30 cellular contexts compared by ENCODE assay signal in the genomic region with DNA sequence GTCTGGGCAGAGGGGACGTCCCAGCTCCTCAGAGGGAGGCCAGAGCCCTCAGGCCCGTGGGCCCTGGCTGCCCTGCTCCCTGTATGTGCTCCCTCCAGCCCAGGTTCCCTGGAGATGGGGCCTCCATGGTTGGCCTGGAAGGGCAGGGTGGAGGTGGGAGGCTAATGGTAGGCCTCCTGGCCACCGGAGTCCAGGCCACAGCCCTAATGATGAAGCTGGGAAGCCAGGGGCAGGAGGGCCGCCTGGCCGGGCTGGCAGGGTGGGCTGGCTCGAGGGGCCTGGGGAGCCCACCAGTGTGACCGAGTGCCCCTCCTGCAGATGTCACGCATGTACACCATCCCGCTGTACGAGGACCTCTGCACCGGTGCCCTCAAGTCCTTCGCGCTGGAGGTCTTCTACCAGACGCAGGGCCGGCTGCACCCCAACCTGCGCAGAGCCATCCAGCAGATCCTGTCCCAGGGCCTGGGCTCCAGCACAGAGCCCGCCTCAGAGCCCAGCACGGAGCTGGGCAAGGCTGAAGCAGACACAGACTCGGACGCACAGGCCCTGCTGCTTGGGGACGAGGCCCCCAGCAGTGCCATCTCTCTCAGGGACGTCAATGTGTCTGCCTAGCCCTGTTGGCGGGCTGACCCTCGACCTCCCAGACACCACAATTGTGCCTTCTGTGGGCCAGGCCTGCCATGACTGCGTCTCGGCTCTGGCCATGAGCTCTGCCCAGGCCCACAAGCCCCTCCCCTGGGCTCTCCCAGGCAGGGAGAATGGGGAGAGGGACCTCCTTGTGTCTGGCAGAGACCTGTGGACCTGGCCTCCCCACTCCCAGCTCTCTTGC.
DNase-seq lines count a peak whose midpoint lies in the region; ATAC-seq and TF ChIP-seq lines count a peak whose summit lies in the region.
"Had no signal": no experiment of that assay in that cellular context is flagged by ENCODE, and none has a peak within 500 bp of the region (broad histone marks: within the 10 kb centered on the region; RNA-seq: fewer than 3 reads in every experiment).

No MANE protein-coding gene starts in this region.

- H3K36me3 Mint-ChIP-seq in dendritic cell treated with granulocyte-macrophage colony-stimulating factor and Interleukin-4, amounts not matched to agents 40 ng/mL and 50 ng/mL, for 4 days (ENCODE audit: low read depth) = peaks cover 93% of the 10 kb centered on the region

- H4K20me1 ChIP-seq in KMS-11 (ENCODE audit: insufficient read depth) = no peaks in the 10 kb centered on the region

- no peak overlapping the region for H3K4me3 ChIP-seq in KMS-11 (IDR thresholded peaks at IDR 0.05; ENCODE audit: insufficient read depth, low read depth, low read length)
- H3K4me3 ChIP-seq: BLaER1 treated with 17β-estradiol and CSF1 and Interleukin-3, amounts not matched to agents 10 nM and 100 nM; psoas muscle; thoracic aorta; uterus had no signal

- H3K9me3 Mint-ChIP-seq in dendritic cell treated with granulocyte-macrophage colony-stimulating factor and Interleukin-4, amounts not matched to agents 40 ng/mL and 50 ng/mL, for 4 days = no peaks in the 10 kb centered on the region
- H3K9me3 Mint-ChIP-seq: activated CD4-positive, alpha-beta memory T cell treated with anti-CD3 and anti-CD28 coated beads, Interleukin-2, amount 10 ng/mL, durations not matched to agents 7 days and 5 days; stimulated activated naive CD8-positive, alpha-beta T cell treated with anti-CD3 and anti-CD28 coated beads, Interleukin-15, Interleukin-2, amounts not matched to agents 100 ng/mL and 50 ng/mL, for 24 hours had no signal

- H3K4me2 ChIP-seq in KMS-11 = peak overlapping the region; percentile 64; the same call in 1 of the 2 replicates

- no peak overlapping the region for H2AFZ ChIP-seq in KMS-11 (ENCODE audit: low read depth)

- no peaks in the 10 kb centered on the region for H3K36me3 ChIP-seq in KMS-11 (ENCODE audit: insufficient read depth)
- H3K36me3 ChIP-seq: uterus had no signal

- peak overlapping the region; percentile 97 for H3K27ac ChIP-seq in KMS-11
- H3K27ac ChIP-seq: brain microvascular endothelial cell, psoas muscle, thoracic aorta, uterus had no signal

- peaks cover 14% of the 10 kb centered on the region; the same call in 1 of the 2 replicates for H3K79me2 ChIP-seq in KMS-11 (ENCODE audit: insufficient read depth, low read depth)

- H3K27ac Mint-ChIP-seq in dendritic cell treated with granulocyte-macrophage colony-stimulating factor and Interleukin-4, amounts not matched to agents 40 ng/mL and 50 ng/mL, for 4 days = peak overlapping the region; percentile 87
- H3K27ac Mint-ChIP-seq: activated naive CD4-positive, alpha-beta T cell treated with anti-CD3 and anti-CD28 coated beads, Interleukin-2, amount 10 ng/mL, durations not matched to agents 7 days and 5 days; mesothelial cell of epicardium; stimulated activated naive CD8-positive, alpha-beta T cell treated with anti-CD3 and anti-CD28 coated beads, Interleukin-15, Interleukin-2, amounts not matched to agents 100 ng/mL and 50 ng/mL, for 24 hours had no signal

- no peak overlapping the region for H3K4me3 Mint-ChIP-seq in dendritic cell treated with granulocyte-macrophage colony-stimulating factor and Interleukin-4, amounts not matched to agents 40 ng/mL and 50 ng/mL, for 4 days
- H3K4me3 Mint-ChIP-seq: activated CD4-positive, alpha-beta memory T cell treated with anti-CD3 and anti-CD28 coated beads, Interleukin-2, amount 10 ng/mL, durations not matched to agents 7 days and 5 days; activated naive CD4-positive, alpha-beta T cell treated with anti-CD3 and anti-CD28 coated beads, Interleukin-2, amount 10 ng/mL, durations not matched to agents 7 days and 5 days; IgD-negative memory B cell; mesothelial cell of epicardium; naive thymus-derived CD4-positive, alpha-beta T cell; stimulated activated naive CD8-positive, alpha-beta T cell treated with anti-CD3 and anti-CD28 coated beads, Interleukin-15, Interleukin-2, amounts not matched to agents 100 ng/mL and 50 ng/mL, for 24 hours had no signal

- no peaks in the 10 kb centered on the region for H3K27me3 Mint-ChIP-seq in dendritic cell treated with granulocyte-macrophage colony-stimulating factor and Interleukin-4, amounts not matched to agents 40 ng/mL and 50 ng/mL, for 4 days
- H3K27me3 Mint-ChIP-seq: activated CD4-positive, alpha-beta memory T cell treated with anti-CD3 and anti-CD28 coated beads, Interleukin-2, amount 10 ng/mL, durations not matched to agents 7 days and 5 days; activated naive CD4-positive, alpha-beta T cell treated with anti-CD3 and anti-CD28 coated beads, Interleukin-2, amount 10 ng/mL, durations not matched to agents 7 days and 5 days; IgD-negative memory B cell; naive thymus-derived CD4-positive, alpha-beta T cell; stimulated activated naive CD8-positive, alpha-beta T cell treated with anti-CD3 and anti-CD28 coated beads, Interleukin-15, Interleukin-2, amounts not matched to agents 100 ng/mL and 50 ng/mL, for 24 hours had no signal

- TF ChIP-seq CTCF in KMS-11 (conservative IDR thresholded peaks at IDR 0.05; ENCODE audit: low read depth, low read length) = no peak

- peaks cover 62% of the 10 kb centered on the region for H3K4me1 Mint-ChIP-seq in dendritic cell treated with granulocyte-macrophage colony-stimulating factor and Interleukin-4, amounts not matched to agents 40 ng/mL and 50 ng/mL, for 4 days (ENCODE audit: low read depth)
- H3K4me1 Mint-ChIP-seq: mesothelial cell of epicardium had no signal

- H3K27me3 ChIP-seq in KMS-11 (ENCODE audit: insufficient read depth, low read depth) = no peaks in the 10 kb centered on the region
- H3K27me3 ChIP-seq: BLaER1 treated with 17β-estradiol and CSF1 and Interleukin-3, amounts not matched to agents 10 nM and 100 nM; brain microvascular endothelial cell; uterus had no signal

- intact Hi-C loops in dendritic cell treated with granulocyte-macrophage colony-stimulating factor and Interleukin-4, amounts not matched to agents 40 ng/mL and 50 ng/mL, for 4 days (cut with micrococcal nuclease) = no loop called here

- DNase-seq in dedifferentiated amniotic fluid mesenchymal stem cell (ENCODE audit: extremely low spot score) = no peak
- DNase-seq: activated CD4-positive, alpha-beta memory T cell treated with anti-CD3 and anti-CD28 coated beads, Interleukin-2, amount 10 ng/mL, durations not matched to agents 7 days and 5 days; activated CD4-positive, alpha-beta T cell treated with anti-CD3 and anti-CD28 coated beads for 1 hour; activated CD8-positive, alpha-beta memory T cell treated with anti-CD3 and anti-CD28 coated beads, Interleukin-2, amount 50 U/mL, for 48 hours; activated naive CD4-positive, alpha-beta T cell treated with anti-CD3 and anti-CD28 coated beads, Interleukin-2, amount 10 ng/mL, durations not matched to agents 7 days and 5 days; amniotic stem cell; brain microvascular endothelial cell; DMS79 treated with DMSO at 0.1 percent for 48 hours; effector CD8-positive, alpha-beta T cell; GF-D8; glutamatergic neuron; HCEC 1CT; islet precursor cell; naive thymus-derived CD4-positive, alpha-beta T cell; NCI-H1105; NCI-H1930; NCI-H524 treated with DMSO at 0.1 percent for 48 hours; occipital lobe; T-helper 2 cell; uterus had no signal

- H3K9ac ChIP-seq in KMS-11 = no peak overlapping the region

- no peak for ATAC-seq in GM18498 (IDR thresholded peaks at IDR 0.05; ENCODE audit: unreplicated experiment)
- ATAC-seq: naive thymus-derived CD4-positive, alpha-beta T cell; SK-N-SH treated with all-trans-retinoic acid at 6 μM for 48 hours had no signal

- H3K4me1 ChIP-seq in KMS-11 (ENCODE audit: low read depth, poor library complexity, severe bottlenecking) = peaks cover 65% of the 10 kb centered on the region
